Comparison of ENCODE assay signal across 24 cellular contexts in genomic region chr7:155408657-155409586, GRCh38. TPM values are rescaled to one million over a fixed set of nuclear protein-coding genes. Genes with fewer than 3 reads are reported as not detected.
DNase-seq lines count a peak whose midpoint lies in the region; ATAC-seq and TF ChIP-seq lines count a peak whose summit lies in the region.
"Had no signal": no experiment of that assay in that cellular context is flagged by ENCODE, and none has a peak within 500 bp of the region (broad histone marks: within the 10 kb centered on the region; RNA-seq: fewer than 3 reads in every experiment).

No MANE protein-coding gene starts in this region.

- intact Hi-C loops in aorta (cut with DNase I): no loop called here
- intact Hi-C loops in adrenal gland (cut with DNase I): no loop called here

- H2BK12ac ChIP-seq in H9 (ENCODE audit: insufficient read length, low read depth, low read length): no peak overlapping the region

- H3K56ac ChIP-seq in H9 (ENCODE audit: insufficient read length, low read depth, low read length): no peak overlapping the region

- H3K27me3 ChIP-seq in H9 (ENCODE audit: insufficient read depth, low read length) (no peaks in the 10 kb centered on the region), aorta (ENCODE audit: control insufficient read depth in 1 of 2, insufficient read depth in 2 of 2, low read length in 1 of 2) (no peaks in the 10 kb centered on the region), adrenal gland (peaks cover 5% of the 10 kb centered on the region)
- H3K27me3 ChIP-seq: colonic mucosa had no signal

- TF ChIP-seq POLR2A in adrenal gland (IDR thresholded peaks at IDR 0.05): no peak

- H3K4me3 ChIP-seq in choroid plexus epithelial cell (ENCODE audit: low read depth, low read length) (no peak overlapping the region), aorta (ENCODE audit: low read length in 2 of 2) (no peak overlapping the region), adrenal gland (no peak overlapping the region)
- H3K4me3 ChIP-seq: body of pancreas, colonic mucosa had no signal

- H2BK120ac ChIP-seq in H9 (ENCODE audit: low read depth, low read length, poor library complexity, severe bottlenecking): no peak overlapping the region

- no peak overlapping the region for H4K5ac ChIP-seq in H9 (ENCODE audit: insufficient read length, low read depth, low read length)

- no peaks in the 10 kb centered on the region for H3K79me2 ChIP-seq in H9 (ENCODE audit: insufficient read depth, low read length)

- no peak overlapping the region for H2BK5ac ChIP-seq in H9 (ENCODE audit: insufficient read length, low read length)

- H3K9me3 Mint-ChIP-seq in H9 (peaks cover 2 to 9% of the 10 kb centered on the region in 2 experiments; a peak in 3 of 5 replicates), mesothelial cell of epicardium (no peaks in the 10 kb centered on the region)
- H3K9me3 Mint-ChIP-seq: activated naive CD8-positive, alpha-beta T cell treated with anti-CD3 and anti-CD28 coated beads for 36 hours; activated T-helper 1 cell treated with anti-CD3 and anti-CD28 coated beads, Interleukin-12 subunit alpha, Interleukin-12 subunit beta, Interleukin-2, Interleukin-4 antibody, amounts not matched to agents 30 ng/mL and 10 ng/mL and 1 ng/mL, durations not matched to agents 14 hours and 24 hours and 36 hours had no signal

- DNase-seq in DMS79 treated with DMSO at 0.1 percent for 48 hours (lab: John Stamatoyannopoulos, UW): peak; percentile 33
- peak; percentile 36 for DNase-seq in H9
- peak; percentile 6 for DNase-seq in choroid plexus epithelial cell (ENCODE audit: low read depth)
- no peak for DNase-seq in mesothelial cell of epicardium (ENCODE audit: low spot score in 2 of 2, unreplicated experiment in 2 of 2)
- no peak for DNase-seq in aorta
- DNase-seq in NOMO-1 treated with DMSO at 0.1 percent for 48 hours (lab: John Stamatoyannopoulos, UW; ENCODE audit: unreplicated experiment): no peak
- no peak for DNase-seq in adrenal gland
- DNase-seq: activated CD4-positive, alpha-beta T cell treated with anti-CD3 and anti-CD28 coated beads for 1 hour; activated naive CD8-positive, alpha-beta T cell treated with anti-CD3 and anti-CD28 coated beads for 36 hours; BE2C; body of pancreas; colonic mucosa; NCI-H187 treated with DMSO at 0.1 percent for 48 hours; NCI-H446; occipital lobe; stimulated activated CD4-positive, alpha-beta T cell treated with anti-CD3 and anti-CD28 coated beads, Interleukin-4, amount 100 ng/mL, for 24 hours had no signal

- H3K4me1 Mint-ChIP-seq in H9 (peaks cover 11 to 12% of the 10 kb centered on the region in 2 experiments), mesothelial cell of epicardium (peaks cover 14% of the 10 kb centered on the region)

- no peak overlapping the region for H4K91ac ChIP-seq in H9 (ENCODE audit: insufficient read length, low read depth, low read length)

- H3K27ac Mint-ChIP-seq in H9: no peak overlapping the region
- peak overlapping the region; percentile 64 for H3K27ac Mint-ChIP-seq in mesothelial cell of epicardium
- H3K27ac Mint-ChIP-seq: activated naive CD8-positive, alpha-beta T cell treated with anti-CD3 and anti-CD28 coated beads for 36 hours; activated T-helper 1 cell treated with anti-CD3 and anti-CD28 coated beads, Interleukin-12 subunit alpha, Interleukin-12 subunit beta, Interleukin-2, Interleukin-4 antibody, amounts not matched to agents 30 ng/mL and 10 ng/mL and 1 ng/mL, durations not matched to agents 14 hours and 24 hours and 36 hours had no signal

- TF ChIP-seq CTCF in H9 (conservative IDR thresholded peaks at IDR 0.05) (no peak), choroid plexus epithelial cell (conservative IDR thresholded peaks at IDR 0.05; ENCODE audit: low read depth, low read length) (no peak), mesothelial cell of epicardium (IDR thresholded peaks at IDR 0.05; ENCODE audit: unreplicated experiment) (no peak), adrenal gland (IDR thresholded peaks at IDR 0.05) (no peak)

- H3K18ac ChIP-seq in H9 (ENCODE audit: insufficient read length, low read depth, low read length): no peak overlapping the region

- H3K4me2 ChIP-seq in H9 (ENCODE audit: insufficient read depth, insufficient read length, low read length): no peak overlapping the region

- H3K9me3 ChIP-seq in H9 (ENCODE audit: control insufficient read depth, low read depth, low read length): no peaks in the 10 kb centered on the region
- no peaks in the 10 kb centered on the region for H3K9me3 ChIP-seq in aorta (ENCODE audit: control insufficient read depth, low read length)
- H3K9me3 ChIP-seq in adrenal gland (replicated peaks in 1 of 3): no peaks in the 10 kb centered on the region
- H3K9me3 ChIP-seq: BE2C, body of pancreas, colonic mucosa had no signal

- H3K23ac ChIP-seq in H9 (ENCODE audit: insufficient read length, low read depth, low read length): no peak overlapping the region

- H3K4me1 ChIP-seq in H9 (ENCODE audit: insufficient read depth, low read length): no peaks in the 10 kb centered on the region; the same call in 1 of the 2 replicates
- H3K4me1 ChIP-seq in aorta (ENCODE audit: control insufficient read depth in 1 of 2, insufficient read depth in 2 of 2, low read length in 2 of 2): no peaks in the 10 kb centered on the region
- H3K4me1 ChIP-seq in adrenal gland (replicated peaks in 1 of 2): no peaks in the 10 kb centered on the region
- H3K4me1 ChIP-seq: BE2C, body of pancreas, colonic mucosa had no signal

- H2AK5ac ChIP-seq in H9 (ENCODE audit: insufficient read length, low read length): no peak overlapping the region

- no peak overlapping the region for H2BK20ac ChIP-seq in H9 (ENCODE audit: low read depth, low read length, poor library complexity, severe bottlenecking)

- no peak overlapping the region for H2BK15ac ChIP-seq in H9 (ENCODE audit: low read depth, low read length)

- H3K36me3 Mint-ChIP-seq in H9 (ENCODE audit: insufficient read depth in 1 of 3, low read depth in 3 of 3): 0 out of 7 replicates have a peak, but pooled peaks cover 0 to 1% (median 0%) of the 10 kb centered on the region in 3 experiments
- H3K36me3 Mint-ChIP-seq in mesothelial cell of epicardium: no peaks in the 10 kb centered on the region
- H3K36me3 Mint-ChIP-seq: activated naive CD8-positive, alpha-beta T cell treated with anti-CD3 and anti-CD28 coated beads for 36 hours had no signal

- H3K27me3 Mint-ChIP-seq in H9 (ENCODE audit: low read depth) (peaks cover 65% of the 10 kb centered on the region), mesothelial cell of epicardium (ENCODE audit: low read depth) (peaks cover 63% of the 10 kb centered on the region)

- H3K23me2 ChIP-seq in H9 (ENCODE audit: insufficient read length, low read depth, low read length, poor library complexity, severe bottlenecking): no peaks in the 10 kb centered on the region

- ATAC-seq in HG02763 (IDR thresholded peaks at IDR 0.05; ENCODE audit: unreplicated experiment): no peak
- ATAC-seq in aorta (ENCODE audit: low FRiP score): no peak
- ATAC-seq: body of pancreas had no signal

- no peaks in the 10 kb centered on the region for H3K79me1 ChIP-seq in H9 (ENCODE audit: insufficient read depth, low read depth, low read length, poor library complexity, severe bottlenecking)

- H3K27ac ChIP-seq in H9 (ENCODE audit: insufficient read length, low read depth, low read length) (no peak overlapping the region), aorta (ENCODE audit: low read depth in 1 of 2, low read length in 2 of 2) (no peak overlapping the region), adrenal gland (no peak overlapping the region)
- H3K27ac ChIP-seq: body of pancreas, colonic mucosa had no signal

- no peak overlapping the region for H3K9ac ChIP-seq in H9 (ENCODE audit: extremely low read depth, insufficient read length, low read length)

- peak overlapping the region; percentile 6; the same call in 1 of the 2 replicates for H3K14ac ChIP-seq in H9 (ENCODE audit: insufficient read depth, low read length)

- H3K36me3 ChIP-seq in aorta (ENCODE audit: control insufficient read depth in 1 of 2, insufficient read depth in 2 of 2, low read length in 1 of 2) (no peaks in the 10 kb centered on the region), adrenal gland (replicated peaks in 1 of 2) (no peaks in the 10 kb centered on the region)
- H3K36me3 ChIP-seq: BE2C, colonic mucosa had no signal

- no CpG with 5 or more reads among the region's 38 CpGs for WGBS in H9 (ENCODE audit: extremely low coverage, insufficient read length, low lambda C conversion rate)
- WGBS in aorta, 2 donors: 31 to 33% methylated on average over 35 to 38 of the region's 38 CpGs
- 28 to 47% (median 37%) methylated on average over 19 to 38 of the region's 38 CpGs for WGBS in adrenal gland, 4 donors

- no peak overlapping the region for H3T11ph ChIP-seq in H9 (ENCODE audit: low read length)

- H4K20me1 ChIP-seq in H9 (ENCODE audit: control insufficient read depth, insufficient read depth, insufficient read length): peaks cover 3% of the 10 kb centered on the region

- H4K8ac ChIP-seq in H9 (replicated peaks; ENCODE audit: insufficient read length, low read depth, low read length): no peak overlapping the region

- no peak overlapping the region for H3K4me3 Mint-ChIP-seq in H9
- no peak overlapping the region for H3K4me3 Mint-ChIP-seq in mesothelial cell of epicardium
- H3K4me3 Mint-ChIP-seq: activated naive CD8-positive, alpha-beta T cell treated with anti-CD3 and anti-CD28 coated beads for 36 hours; activated T-helper 1 cell treated with anti-CD3 and anti-CD28 coated beads, Interleukin-12 subunit alpha, Interleukin-12 subunit beta, Interleukin-2, Interleukin-4 antibody, amounts not matched to agents 30 ng/mL and 10 ng/mL and 1 ng/mL, durations not matched to agents 14 hours and 24 hours and 36 hours had no signal

- no peak overlapping the region for H3K4ac ChIP-seq in H9 (ENCODE audit: low read depth, low read length)

- H2AFZ ChIP-seq in H9 (ENCODE audit: low read length): no peak overlapping the region

RNA-seq across cellular contexts. Expression of gene EN2, which starts 49.0 kb away (rescaled TPM):
- total RNA-seq in H9 (2021) (0.07 and 0.15 TPM in 2 replicates), mesothelial cell of epicardium (not detected in 3 replicates), aorta (not detected), adrenal gland (under 1 TPM in 6 of 8 donors, not detected in 2; 0.08 to 0.42 (median 0.13) TPM)
- polyA plus RNA-seq in aorta (not detected), adrenal gland (under 1 TPM; 0.07 to 0.24 (median 0.13) TPM)
- total RNA-seq: activated CD8-positive, alpha-beta memory T cell treated with anti-CD3 and anti-CD28 coated beads for 36 hours; activated naive CD8-positive, alpha-beta T cell treated with anti-CD3 and anti-CD28 coated beads for 36 hours; activated T-helper 1 cell treated with anti-CD3 and anti-CD28 coated beads, Interleukin-12 subunit alpha, Interleukin-12 subunit beta, Interleukin-2, Interleukin-4 antibody, amounts not matched to agents 30 ng/mL and 10 ng/mL and 1 ng/mL, durations not matched to agents 14 hours and 24 hours and 36 hours; body of pancreas; colonic mucosa; fibroblast of lung; mucosa of gallbladder; occipital lobe; RPMI7951; urinary bladder had no signal
- polyA plus RNA-seq: fibroblast of lung, liver had no signal

Comparison
In these comparisons a context has a peak if more than half of its experiments do, and no peak if none do; other contexts are left out.
1. DNase-seq: peak in DMS79 treated with DMSO at 0.1 percent for 48 hours (single experiment), H9 (single experiment) and choroid plexus epithelial cell (single experiment); none in mesothelial cell of epicardium (0 of 2), aorta (0 of 2), NOMO-1 treated with DMSO at 0.1 percent for 48 hours (single experiment) and adrenal gland (0 of 7).